8 cellular contexts compared by ENCODE assay signal in the genomic region with DNA sequence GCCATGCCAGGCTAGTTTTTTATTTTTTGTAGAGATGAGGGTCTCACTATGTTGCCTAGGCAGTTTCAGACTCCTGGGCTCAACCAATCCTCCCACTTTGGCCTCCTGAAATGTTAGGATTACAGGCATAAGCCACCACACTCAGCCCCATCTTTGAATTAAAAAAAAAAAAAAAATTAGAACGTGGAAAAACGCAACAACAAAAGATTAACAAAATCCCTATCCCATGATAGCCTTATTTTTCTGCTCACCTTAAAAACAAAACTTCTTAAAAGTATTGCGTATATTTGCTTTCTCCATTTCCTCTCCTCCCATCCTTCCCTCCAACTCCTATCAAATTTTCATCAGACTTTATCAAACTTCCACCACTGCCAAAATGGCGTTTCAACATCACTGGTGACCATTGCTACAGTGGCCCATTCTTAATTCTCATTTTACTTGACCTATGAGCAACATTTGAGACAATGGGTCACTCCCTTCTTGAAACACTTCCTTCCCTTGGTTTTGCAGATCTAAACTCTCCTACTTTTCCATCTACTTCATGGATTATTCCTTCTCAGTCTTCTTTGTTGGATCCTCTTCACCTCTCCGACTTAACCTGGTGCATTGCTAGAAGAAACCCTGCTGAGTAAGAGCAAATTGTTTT. TPM values are rescaled to one million over a fixed set of nuclear protein-coding genes. Genes with fewer than 3 reads are reported as not detected.
DNase-seq lines count a peak whose midpoint lies in the region; ATAC-seq, FAIRE-seq and TF ChIP-seq lines count a peak whose summit lies in the region.

No MANE protein-coding gene starts in this region.

- peaks cover 4 to 5% of the 10 kb centered on the region in 2 donors for H3K9me3 Mint-ChIP-seq in natural killer cell

- no peak for TF ChIP-seq CTCF in A549 (IDR thresholded peaks at IDR 0.05)
- TF ChIP-seq CTCF in GM13976 (IDR thresholded peaks at IDR 0.05; ENCODE audit: borderline replicate concordance, control extremely low read depth, extremely low read depth, insufficient read depth, missing control alignments) = no peak
- TF ChIP-seq CTCF in OCI-LY7 (conservative IDR thresholded peaks at IDR 0.05; ENCODE audit: low read length) = no peak
- TF ChIP-seq CTCF in natural killer cell (IDR thresholded peaks at IDR 0.05) = no peak

- FAIRE-seq in A549 (lab: Jason Lieb, UNC) = no peak

- peaks cover 16 to 38% of the 10 kb centered on the region in 2 donors for H3K27me3 Mint-ChIP-seq in natural killer cell (ENCODE audit: low read depth in 2 of 2)

- peak overlapping the region; percentile 100 for H2AFZ ChIP-seq in OCI-LY7 (ENCODE audit: low read length)

- H3K4me1 Mint-ChIP-seq in natural killer cell = peaks cover 26% of the 10 kb centered on the region in 2 donors

- H3K27ac ChIP-seq in A549 (peak overlapping the region; percentile 63 to 86; a peak in 5 of 6 replicates), OCI-LY7 (ENCODE audit: low read depth, low read length, poor library complexity, severe bottlenecking) (no peak overlapping the region)

- in situ Hi-C loops in GM13976 (cut with MboI; ENCODE audit: low sequenced_read_pairs, unreplicated experiment) = no loop called here

- H3K4me3 Mint-ChIP-seq in natural killer cell = peak overlapping the region; percentile 98

- intact Hi-C loops in OCI-LY7 (cut with micrococcal nuclease; ENCODE audit: unreplicated experiment) (loop anchor here (5.0 kb wide), 1 partner anchor 181 kb away; no protein-coding TSS in a partner anchor), natural killer cell (cut with micrococcal nuclease) (loop anchor here (1.0 to 2.0 kb wide), 2 partner anchors 22 to 54 kb away; a partner anchor contains a TSS)

- no peaks in the 10 kb centered on the region for H3K9me2 ChIP-seq in OCI-LY7 (ENCODE audit: insufficient read depth, low read length)

- peak overlapping the region; percentile 60 for H3K4me3 ChIP-seq in A549
- H3K4me3 ChIP-seq in OCI-LY7 (ENCODE audit: low read depth, low read length, poor library complexity, severe bottlenecking) = peak overlapping the region; percentile 81
- peak overlapping the region; percentile 97 for H3K4me3 ChIP-seq in endocrine pancreas (ENCODE audit: control insufficient read depth, insufficient read depth, low read length)

- ATAC-seq in A549 (peak; percentile 26 to 48; a peak in 5 of 6 replicates), natural killer cell (peak in 1 of 3 donors; percentile 5), HG02623 (IDR thresholded peaks at IDR 0.05; ENCODE audit: unreplicated experiment) (no peak), GM18511 (IDR thresholded peaks at IDR 0.05; ENCODE audit: unreplicated experiment) (no peak), GM21723 (IDR thresholded peaks at IDR 0.05; ENCODE audit: unreplicated experiment) (no peak)

- peak overlapping the region; percentile 19 for H3K9ac ChIP-seq in endocrine pancreas (ENCODE audit: control insufficient read depth, insufficient read depth, low read length)

- POLR2A ChIA-PET in A549 (lab: Yijun Ruan, JAX) = interaction anchor here (0.8 to 1.4 kb wide), 4 partner anchors 16 to 81 kb away, joined by 3 to 10 read pairs (median 4); a partner anchor contains a TSS
- POLR2A ChIA-PET in OCI-LY7 (lab: Charles Lee) = interaction anchor here (0.9 to 1.9 kb wide), 4 partner anchors 18 to 160 kb away, joined by 3 to 9 read pairs (median 5); a partner anchor contains a TSS

- BruUV-seq in OCI-LY7 (replicated peaks; lab: Mats Ljungman, UMichigan) = TSS peak; percentile 84

- TF ChIP-seq POLR2A in A549 (IDR thresholded peaks at IDR 0.05; ENCODE audit: low read length) = no peak

- H3K4me1 ChIP-seq in A549 (peaks cover 6% of the 10 kb centered on the region; the same call in 1 of the 3 replicates), OCI-LY7 (ENCODE audit: insufficient read depth, low read length, poor library complexity, severe bottlenecking) (peaks cover 15% of the 10 kb centered on the region), endocrine pancreas (ENCODE audit: control insufficient read depth, insufficient read depth, low read length) (peaks cover 6% of the 10 kb centered on the region)

- 54% methylated on average over 5 of the region's 5 CpGs for WGBS in A549 (ENCODE audit: missing lambda C conversion rate)

- H3K36me3 ChIP-seq in OCI-LY7 (ENCODE audit: insufficient read depth, low read length) (peaks cover 12% of the 10 kb centered on the region), endocrine pancreas (ENCODE audit: control insufficient read depth, insufficient read depth, low read length) (no peaks in the 10 kb centered on the region)

- no peaks in the 10 kb centered on the region for H4K20me1 ChIP-seq in OCI-LY7 (ENCODE audit: insufficient read depth, low read length)

- H3K27me3 ChIP-seq in endocrine pancreas (ENCODE audit: control insufficient read depth, insufficient read depth, low read length) = no peaks in the 10 kb centered on the region

- H3K79me2 ChIP-seq in OCI-LY7 (ENCODE audit: insufficient read depth, low read depth, low read length) = no peaks in the 10 kb centered on the region

- H3K9me3 ChIP-seq in A549 (peaks cover 25% of the 10 kb centered on the region), OCI-LY7 (ENCODE audit: low read length) (no peaks in the 10 kb centered on the region; the same call in 1 of the 2 replicates), endocrine pancreas (ENCODE audit: control insufficient read depth, low read length) (no peaks in the 10 kb centered on the region)

- CTCF ChIA-PET in A549 (lab: Yijun Ruan, JAX) = no interaction called here
- CTCF ChIA-PET in OCI-LY7 (lab: Charles Lee; ENCODE audit: unreplicated experiment) = interaction anchor here (0.5 kb wide), 1 partner anchor 395 kb away, joined by 3 read pairs; no protein-coding TSS in a partner anchor

- peaks cover 8% of the 10 kb centered on the region for H3K36me3 Mint-ChIP-seq in natural killer cell

- H3K27ac Mint-ChIP-seq in natural killer cell = peak overlapping the region; percentile 92 to 98

- DNase-seq in A549 (ENCODE audit: low read depth in 1 of 2, low spot score in 1 of 2) = peak; percentile 22 to 28
- DNase-seq in GM13976 (ENCODE audit: low spot score) = peak; percentile 28
- no peak for DNase-seq in OCI-LY7 (ENCODE audit: low spot score)
- DNase-seq in natural killer cell = no peak

- H3K4me2 ChIP-seq in A549 (peak overlapping the region; percentile 81), OCI-LY7 (ENCODE audit: low read length) (peak overlapping the region; percentile 96)

- TF ChIP-seq RAD21 in A549 (conservative IDR thresholded peaks at IDR 0.05 in 1 of 2, IDR thresholded peaks at IDR 0.05 in 1 of 2) = no peak

- TF ChIP-seq EP300 in A549 (IDR thresholded peaks at IDR 0.05) = no peak

TF ChIP-seq in A549, 52 proteins besides CTCF, POLR2A, EP300 and RAD21:
- TF ChIP-seq HOXB13 (CRISPR knock-in tag; IDR thresholded peaks at IDR 0.05; ENCODE audit: low read depth) (0 out of 2 replicates have a peak, but pooled peaks have one; percentile 21), EHMT2 (IDR thresholded peaks at IDR 0.05; ENCODE audit: low read depth) (peak; percentile 85), FOXS1 (CRISPR knock-in tag; IDR thresholded peaks at IDR 0.05) (no peak)
- TF ChIP-seq, protein P1, sequence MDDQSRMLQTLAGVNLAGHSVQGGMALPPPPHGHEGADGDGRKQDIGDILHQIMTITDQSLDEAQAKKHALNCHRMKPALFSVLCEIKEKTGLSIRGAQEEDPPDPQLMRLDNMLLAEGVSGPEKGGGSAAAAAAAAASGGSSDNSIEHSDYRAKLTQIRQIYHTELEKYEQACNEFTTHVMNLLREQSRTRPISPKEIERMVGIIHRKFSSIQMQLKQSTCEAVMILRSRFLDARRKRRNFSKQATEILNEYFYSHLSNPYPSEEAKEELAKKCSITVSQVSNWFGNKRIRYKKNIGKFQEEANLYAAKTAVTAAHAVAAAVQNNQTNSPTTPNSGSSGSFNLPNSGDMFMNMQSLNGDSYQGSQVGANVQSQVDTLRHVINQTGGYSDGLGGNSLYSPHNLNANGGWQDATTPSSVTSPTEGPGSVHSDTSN (IDR thresholded peaks at IDR 0.05) = no peak
TF ChIP-seq in A549: peak in this region for 2.

RNA-seq across cellular contexts. Expression of a gene that starts 0.6 kb away (rescaled TPM):
- polyA plus RNA-seq in A549 (2011; rRNA removed) (2.8 and 4.0 TPM in 2 replicates), A549 (2017; fragmentation: RNase III; extraction: RNeasy Plus Mini Kit Qiagen cat#74134 plus additional on column Dnase treatment) (2.4 to 3.0 TPM (median 2.5 TPM) in 3 replicates)
- 1.7 and 2.3 TPM in 2 replicates for polyA plus RNA-seq in A549 (2012; cell fraction: cytosol; rRNA removed)
- polyA plus RNA-seq in A549 (2012; cell fraction: nucleus; rRNA removed) = 1.1 and 2.0 TPM in 2 replicates
- 1.6 and 2.1 TPM in 2 replicates for polyA minus RNA-seq in A549 (2011; rRNA and poly(A)+ RNA removed)
- total RNA-seq in OCI-LY7 (2014; rRNA removed; shearing (Covaris generic)) = 5.4 and 6.7 TPM in 2 replicates
- total RNA-seq in OCI-LY7 (2022) (8.8 and 9.3 TPM in 2 replicates), natural killer cell (1 to 10 TPM; 5.5 to 9.7 (median 5.7) TPM)

RNA-seq across cellular contexts. Expression of a gene that starts 22.3 kb away (rescaled TPM):
- 4.6 and 5.7 TPM in 2 replicates for polyA plus RNA-seq in A549 (2011; rRNA removed)
- polyA plus RNA-seq in A549 (2012; cell fraction: cytosol; rRNA removed) = 2.9 and 3.2 TPM in 2 replicates
- polyA plus RNA-seq in A549 (2012; cell fraction: nucleus; rRNA removed) = 2.1 and 3.2 TPM in 2 replicates
- 6.4 to 7.0 TPM (median 6.7 TPM) in 3 replicates for polyA plus RNA-seq in A549 (2017; fragmentation: RNase III; extraction: RNeasy Plus Mini Kit Qiagen cat#74134 plus additional on column Dnase treatment)
- polyA minus RNA-seq in A549 (2011; rRNA and poly(A)+ RNA removed) = 3.2 and 4.8 TPM in 2 replicates
- total RNA-seq in OCI-LY7 (2014; rRNA removed; shearing (Covaris generic)) = 11.2 and 12.2 TPM in 2 replicates
- total RNA-seq in OCI-LY7 (2022) = 10.2 and 12.7 TPM in 2 replicates
- 10 to 100 TPM in 2 of 3 donors, 1 to 10 TPM in 1; 9.6 to 17.0 (median 10.1) TPM for total RNA-seq in natural killer cell

RNA-seq across cellular contexts. Expression of a gene that starts 53.8 kb away (rescaled TPM):
- polyA plus RNA-seq in A549 (2011; rRNA removed) (not detected in 2 replicates), A549 (2017; fragmentation: RNase III; extraction: RNeasy Plus Mini Kit Qiagen cat#74134 plus additional on column Dnase treatment) (not detected in 3 replicates)
- polyA plus RNA-seq in A549 (2012; cell fraction: cytosol; rRNA removed) = not detected in 2 replicates
- polyA plus RNA-seq in A549 (2012; cell fraction: nucleus; rRNA removed) = not detected in 2 replicates
- not detected in 2 replicates for polyA minus RNA-seq in A549 (2011; rRNA and poly(A)+ RNA removed)
- 4.3 and 4.8 TPM in 2 replicates for total RNA-seq in OCI-LY7 (2014; rRNA removed; shearing (Covaris generic))
- total RNA-seq in OCI-LY7 (2022) (5.6 and 6.2 TPM in 2 replicates), natural killer cell (1 to 10 TPM; 4.6 to 5.4 (median 4.6) TPM)

Comparison
In these comparisons a context has a peak if more than half of its experiments do, and no peak if none do; other contexts are left out.
1. ATAC-seq: peak in A549 (2 of 2); none in HG02623 (single experiment), GM18511 (single experiment) and GM21723 (single experiment).
2. DNase-seq: peak in A549 (2 of 2) and GM13976 (single experiment); none in OCI-LY7 (single experiment) and natural killer cell (single experiment).
3. Peak in every context shown above with its lines, with median percentiles within 50 percentile points of each other: H3K4me3 ChIP-seq.